Comparison of ENCODE assay signal across 1 cellular context in genomic region chr5:141915881-141916336, GRCh38.
TF ChIP-seq lines count a peak whose summit lies in the region.

No MANE protein-coding gene starts in this region.

TF ChIP-seq in HepG2, 621 proteins besides CTCF, POLR2A, EP300 and RAD21:
- TF ChIP-seq, protein P1, sequence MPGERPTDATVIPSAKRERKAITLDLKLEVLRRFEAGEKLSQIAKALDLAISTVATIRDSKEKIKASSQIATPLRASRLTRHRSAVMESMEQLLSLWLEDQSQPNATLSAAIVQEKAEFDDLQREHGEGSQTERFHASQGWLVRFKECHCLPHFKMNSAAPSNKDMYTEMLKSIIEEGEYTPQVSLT (CRISPR knock-in tag; IDR thresholded peaks at IDR 0.05; ENCODE audit: borderline replicate concordance, low read depth) = no peak
- TF ChIP-seq ZNF598 (CRISPR knock-in tag; IDR thresholded peaks at IDR 0.05; ENCODE audit: borderline replicate concordance) = no peak
- no peak for TF ChIP-seq CREB1 (IDR thresholded peaks at IDR 0.05)
- no peak for TF ChIP-seq CREB1 (CRISPR knock-in tag; IDR thresholded peaks at IDR 0.05)
- TF ChIP-seq ZBTB39 (CRISPR knock-in tag; IDR thresholded peaks at IDR 0.05) = no peak
- TF ChIP-seq, protein P2, sequence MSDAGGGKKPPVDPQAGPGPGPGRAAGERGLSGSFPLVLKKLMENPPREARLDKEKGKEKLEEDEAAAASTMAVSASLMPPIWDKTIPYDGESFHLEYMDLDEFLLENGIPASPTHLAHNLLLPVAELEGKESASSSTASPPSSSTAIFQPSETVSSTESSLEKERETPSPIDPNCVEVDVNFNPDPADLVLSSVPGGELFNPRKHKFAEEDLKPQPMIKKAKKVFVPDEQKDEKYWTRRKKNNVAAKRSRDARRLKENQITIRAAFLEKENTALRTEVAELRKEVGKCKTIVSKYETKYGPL (CRISPR knock-in tag; IDR thresholded peaks at IDR 0.05) = no peak
- TF ChIP-seq JUND (CRISPR knock-in tag; IDR thresholded peaks at IDR 0.05) = no peak
- no peak for TF ChIP-seq SMAD3 (CRISPR knock-in tag; IDR thresholded peaks at IDR 0.05)
- no peak for TF ChIP-seq ZSCAN22 (CRISPR knock-in tag; IDR thresholded peaks at IDR 0.05)
- no peak for TF ChIP-seq ZKSCAN8 (CRISPR knock-in tag; IDR thresholded peaks at IDR 0.05; ENCODE audit: borderline replicate concordance)
